23 cellular contexts compared by ENCODE assay signal in genomic region chr3:120473896-120474675, GRCh38. TPM values are rescaled to one million over a fixed set of nuclear protein-coding genes. Genes with fewer than 3 reads are reported as not detected.
A peak's percentile ranks its signal among the peaks of the same experiment; 100 is the strongest.
DNase-seq lines count a peak whose midpoint lies in the region; ATAC-seq and TF ChIP-seq lines count a peak whose summit lies in the region.
"Had no signal": no experiment of that assay in that cellular context is flagged by ENCODE, and none has a peak within 500 bp of the region (broad histone marks: within the 10 kb centered on the region; RNA-seq: fewer than 3 reads in every experiment).

No MANE protein-coding gene starts in this region.

- in situ Hi-C loops in astrocyte of the spinal cord (cut with HindIII; ENCODE audit: low sequenced_read_pairs), result no loop called here

- H4K20me1 ChIP-seq in SK-N-SH (ENCODE audit: insufficient read depth) (no peaks in the 10 kb centered on the region), osteoblast (ENCODE audit: insufficient read depth, low read length) (no peaks in the 10 kb centered on the region)

- H3K9me3 ChIP-seq in SK-N-SH, result no peaks in the 10 kb centered on the region
- no peaks in the 10 kb centered on the region for H3K9me3 ChIP-seq in osteoblast (ENCODE audit: low read depth, low read length)
- H3K9me3 ChIP-seq in tibial nerve, result no peaks in the 10 kb centered on the region
- H3K9me3 ChIP-seq: SJSA1 had no signal

- H3K4me3 ChIP-seq in SK-N-SH (ENCODE audit: low read depth in 2 of 2, low read length in 1 of 2) (no peak overlapping the region), astrocyte of the spinal cord (ENCODE audit: low read depth, low read length) (no peak overlapping the region), osteoblast (ENCODE audit: insufficient read depth, low read length) (peak overlapping the region; percentile 5), tibial nerve (no peak overlapping the region)
- H3K4me3 ChIP-seq: A549, MG63, SJSA1 had no signal

- CTCF ChIA-PET in SK-N-SH (lab: Yijun Ruan, JAX), result interaction anchor here (1.2 to 1.7 kb wide), 3 partner anchors 53 to 85 kb away, joined by 3 to 5 read pairs (median 4); no protein-coding TSS in a partner anchor

- no peak for TF ChIP-seq CTCF in SK-N-SH (IDR thresholded peaks at IDR 0.05)
- no peak for TF ChIP-seq CTCF in astrocyte of the spinal cord (IDR thresholded peaks at IDR 0.05; ENCODE audit: low read depth, low read length)
- no peak for TF ChIP-seq CTCF in osteoblast (IDR thresholded peaks at IDR 0.05; ENCODE audit: extremely low read depth, low read depth, low read length)
- TF ChIP-seq CTCF in tibial nerve (IDR thresholded peaks at IDR 0.05), result no peak

- H3K79me2 ChIP-seq in SK-N-SH (ENCODE audit: insufficient read depth) (no peaks in the 10 kb centered on the region), osteoblast (ENCODE audit: insufficient read depth, low read length) (no peaks in the 10 kb centered on the region)

- 88% methylated on average over 3 of the region's 3 CpGs for WGBS in SK-N-SH (ENCODE audit: low lambda C conversion rate)
- 94 to 95% methylated on average over 3 of the region's 3 CpGs for WGBS in tibial nerve, 2 donors

- H3K27ac ChIP-seq in SK-N-SH (ENCODE audit: low read depth in 2 of 2, low read length in 1 of 2), result peak overlapping the region in 1 of 2 experiments; percentile 13; a peak in 1 of 4 replicates
- H3K27ac ChIP-seq in osteoblast (ENCODE audit: low read depth, low read length), result peak overlapping the region; percentile 38
- H3K27ac ChIP-seq in tibial nerve, result no peak overlapping the region
- H3K27ac ChIP-seq: A549, SJSA1 had no signal

- H2AFZ ChIP-seq in SK-N-SH (ENCODE audit: low read depth), result no peak overlapping the region
- H2AFZ ChIP-seq in osteoblast (ENCODE audit: low read length), result peak overlapping the region; percentile 7

- H3K36me3 ChIP-seq in SK-N-SH (replicated peaks in 1 of 2; ENCODE audit: control insufficient read depth in 1 of 2, insufficient read depth in 2 of 2, low read length in 1 of 2) (no peaks in the 10 kb centered on the region), osteoblast (ENCODE audit: insufficient read depth, low read length) (no peaks in the 10 kb centered on the region), tibial nerve (no peaks in the 10 kb centered on the region)
- H3K36me3 ChIP-seq: MG63 had no signal

- no peak overlapping the region for H3K9ac ChIP-seq in SK-N-SH

- peak; percentile 66 for DNase-seq in EL
- no peak for DNase-seq in SK-N-SH
- peak; percentile 29 for DNase-seq in astrocyte of the spinal cord (ENCODE audit: low read depth, low spot score)
- DNase-seq in osteoblast (ENCODE audit: insufficient read length, low spot score, missing footprints), result no peak
- DNase-seq in SKM-1 (lab: John Stamatoyannopoulos, UW; ENCODE audit: unreplicated experiment), result no peak
- DNase-seq in tibial nerve (ENCODE audit: low spot score in 2 of 2), result no peak
- no peak for DNase-seq in NCI-H345 treated with DMSO at 0.1 percent for 48 hours (lab: John Stamatoyannopoulos, UW; ENCODE audit: unreplicated experiment)
- DNase-seq: CD4-positive, CD25-positive, alpha-beta regulatory T cell; DMS 273 treated with DMSO at 0.1 percent for 48 hours; DMS79 treated with DMSO at 0.1 percent for 48 hours; Kasumi-1; MG63; NCI-H1048; NCI-H1436; NCI-H187 treated with DMSO at 0.1 percent for 48 hours; NCI-H2107; NCI-H774; NK-92 treated with Interleukin-12 subunit alpha and Interleukin-12 subunit beta, amount 100 ng/mL, for 24 hours; SW 1271 had no signal

- no peak for TF ChIP-seq POLR2A in tibial nerve (IDR thresholded peaks at IDR 0.05)

- H3K4me1 ChIP-seq in SK-N-SH (ENCODE audit: control insufficient read depth in 1 of 2, insufficient read depth in 2 of 2, low read depth in 1 of 2, low read length in 1 of 2), result peaks cover 0 to 31% of the 10 kb centered on the region in 2 experiments; a peak in 2 of 4 replicates
- H3K4me1 ChIP-seq in osteoblast (ENCODE audit: insufficient read depth, low read length), result peaks cover 56% of the 10 kb centered on the region
- H3K4me1 ChIP-seq in tibial nerve, result peaks cover 0 to 5% (median 0%) of the 10 kb centered on the region in 4 donors

- H3K4me2 ChIP-seq in SK-N-SH (no peak overlapping the region), osteoblast (ENCODE audit: insufficient read depth, low read length) (peak overlapping the region; percentile 32)
- H3K4me2 ChIP-seq: A549 had no signal

- no peak for ATAC-seq in GM18868 (IDR thresholded peaks at IDR 0.05; ENCODE audit: unreplicated experiment)
- ATAC-seq: A549, Right ventricle myocardium inferior had no signal

- 0 out of 4 replicates have a peak, but pooled peaks of 1 of the 2 experiments have one; percentile 10 for TF ChIP-seq EP300 in SK-N-SH (IDR thresholded peaks at IDR 0.05; ENCODE audit: borderline replicate concordance in 1 of 2, low read depth in 1 of 2, low read length in 1 of 2)
- no peak for TF ChIP-seq EP300 in tibial nerve (IDR thresholded peaks at IDR 0.05)

- POLR2A ChIA-PET in SK-N-SH (lab: Yijun Ruan, JAX), result no interaction called here

- H3F3A ChIP-seq in SK-N-SH (replicated peaks; ENCODE audit: insufficient read depth), result peaks cover 12% of the 10 kb centered on the region

- TF ChIP-seq RAD21 in SK-N-SH (IDR thresholded peaks at IDR 0.05; ENCODE audit: low read length), result no peak

- H3K9me2 ChIP-seq in SK-N-SH, result no peaks in the 10 kb centered on the region

- H3K27me3 ChIP-seq in SK-N-SH (ENCODE audit: insufficient read depth) (no peaks in the 10 kb centered on the region), osteoblast (ENCODE audit: insufficient read depth, low read length) (no peaks in the 10 kb centered on the region), tibial nerve (no peaks in the 10 kb centered on the region)
- H3K27me3 ChIP-seq: MG63, SJSA1 had no signal

TF ChIP-seq in SK-N-SH, 30 proteins besides CTCF, POLR2A, EP300 and RAD21:
- no peak for TF ChIP-seq SMC3 (IDR thresholded peaks at IDR 0.05; ENCODE audit: low read depth, low read length)
- no peak for TF ChIP-seq CHD2 (IDR thresholded peaks at IDR 0.05; ENCODE audit: low read length, partially characterized antibody)
- peak; percentile 48; the same call in 1 of the 2 replicates for TF ChIP-seq PBX3 (IDR thresholded peaks at IDR 0.05)
- peak; percentile 34; the same call in 1 of the 2 replicates for TF ChIP-seq TCF12 (IDR thresholded peaks at IDR 0.05)
- no peak for TF ChIP-seq TEAD4 (IDR thresholded peaks at IDR 0.05; ENCODE audit: borderline replicate concordance, insufficient read depth)

RNA-seq across cellular contexts. Expression of gene FSTL1, which starts 23.3 kb away (rescaled TPM):
- polyA plus RNA-seq in SK-N-SH (2012; rRNA removed), result 329 and 454 TPM in 2 replicates
- 409 and 444 TPM in 2 replicates for polyA plus RNA-seq in SK-N-SH (2012; cell fraction: cytosol; rRNA removed)
- polyA plus RNA-seq in SK-N-SH (2012; cell fraction: nucleus; rRNA removed), result 657 and 858 TPM in 2 replicates
- 1,825 and 2,074 TPM in 2 replicates for total RNA-seq in osteoblast
- 100 to 1,000 TPM; 389 to 942 (median 486) TPM for total RNA-seq in tibial nerve
- polyA plus RNA-seq: CD4-positive, CD25-positive, alpha-beta regulatory T cell had no signal

Comparison
In these comparisons a context has a peak if more than half of its experiments do, and no peak if none do; other contexts are left out.
1. DNase-seq: peak in EL (single experiment) and astrocyte of the spinal cord (single experiment); none in SK-N-SH (single experiment), osteoblast (single experiment), SKM-1 (single experiment), tibial nerve (0 of 2) and NCI-H345 treated with DMSO at 0.1 percent for 48 hours (single experiment).